In genomic region chr2:726158-726557, GRCh38 we compare ENCODE assay signal across 14 cellular contexts.
DNase-seq lines count a peak whose midpoint lies in the region; ATAC-seq and TF ChIP-seq lines count a peak whose summit lies in the region.
"Had no signal": no experiment of that assay in that cellular context is flagged by ENCODE, and none has a peak within 500 bp of the region (broad histone marks: within the 10 kb centered on the region; RNA-seq: fewer than 3 reads in every experiment).

No MANE protein-coding gene starts in this region.

- in situ Hi-C loops in KBM-7 (cut with MboI; ENCODE audit: low pct_unique_long_range_greater_than_20kb, low sequenced_read_pairs), result no loop called here

- H3K4me3 ChIP-seq in GM12864 (ENCODE audit: low read depth, low read length), result no peak overlapping the region
- H3K4me3 ChIP-seq: tibial nerve had no signal

- TF ChIP-seq CTCF in GM12864 (IDR thresholded peaks at IDR 0.05; ENCODE audit: low read depth, low read length, missing control alignments), result no peak

- DNase-seq in GM12864 (ENCODE audit: low read depth) (peak; percentile 47), KBM-7 (no peak), NCI-H1417 treated with DMSO at 0.1 percent for 48 hours (lab: John Stamatoyannopoulos, UW) (no peak), NCI-H526 (lab: John Stamatoyannopoulos, UW) (no peak)
- DNase-seq in activated CD4-positive, CD25-positive, alpha-beta regulatory T cell treated with anti-CD3 and anti-CD28 coated beads, Interleukin-2, amount 50 U/mL, for 72 hours, result no peak
- DNase-seq: activated CD4-positive, alpha-beta T cell treated with anti-CD3 and anti-CD28 coated beads, Interleukin-2, amount 50 U/mL, for 4 hours; effector CD8-positive, alpha-beta T cell; head of caudate nucleus; mesenchymal stem cell; NCI-H774 had no signal

- peak; percentile 74 for ATAC-seq in GM19324 (IDR thresholded peaks at IDR 0.05; ENCODE audit: low FRiP score, unreplicated experiment)
- peak; percentile 64 for ATAC-seq in HG02623 (IDR thresholded peaks at IDR 0.05; ENCODE audit: unreplicated experiment)
- ATAC-seq in HG03378 (IDR thresholded peaks at IDR 0.05; ENCODE audit: unreplicated experiment), result peak; percentile 90
